In the genomic region with DNA sequence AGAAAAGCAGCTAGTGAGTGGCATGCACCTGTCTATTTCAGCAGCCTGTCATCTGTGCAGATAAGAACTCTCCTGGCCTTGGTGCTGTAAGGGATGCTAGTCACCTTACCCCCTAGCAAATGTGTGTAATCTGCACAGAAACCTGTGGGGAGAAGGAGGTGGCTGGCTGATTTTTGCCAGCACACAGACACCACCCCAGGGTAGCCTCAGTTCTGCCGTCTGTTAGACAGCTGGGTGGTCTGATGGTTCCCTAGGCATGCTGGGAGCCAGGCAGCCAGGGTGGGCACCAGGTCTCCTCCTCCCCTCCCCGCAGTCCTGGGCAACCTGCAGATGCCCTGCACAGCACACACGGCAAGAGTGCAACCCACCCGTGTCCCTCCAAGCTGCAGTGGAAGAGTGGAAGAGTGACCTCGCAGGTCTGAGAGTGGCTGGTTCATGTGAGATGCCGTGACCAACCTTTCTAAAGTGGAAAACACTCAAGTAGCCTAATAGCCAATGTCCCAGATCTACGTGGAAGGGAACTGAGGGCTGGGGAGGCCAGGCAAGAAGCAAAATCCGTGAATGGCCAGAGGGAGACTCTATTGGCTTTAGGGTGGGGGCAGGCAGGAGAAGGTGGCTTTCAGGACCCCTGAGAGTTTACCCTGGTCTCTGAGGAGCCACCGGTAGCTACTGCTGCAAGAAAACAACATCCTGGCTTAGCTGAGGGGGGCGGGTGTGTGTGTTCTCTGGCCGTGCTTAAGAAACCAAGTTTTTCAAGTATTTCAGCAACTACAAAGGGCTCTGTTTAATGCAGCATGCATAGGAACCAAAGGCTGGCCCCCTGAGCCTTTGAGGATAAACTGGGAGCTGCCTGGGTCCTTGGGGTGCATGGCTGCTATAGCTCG, we compare ENCODE assay signal across 18 cellular contexts. TPM values are rescaled to one million over a fixed set of nuclear protein-coding genes. Genes with fewer than 3 reads are reported as not detected.
DNase-seq lines count a peak whose midpoint lies in the region; ATAC-seq, FAIRE-seq and TF ChIP-seq lines count a peak whose summit lies in the region.
"Had no signal": no experiment of that assay in that cellular context is flagged by ENCODE, and none has a peak within 500 bp of the region (broad histone marks: within the 10 kb centered on the region; RNA-seq: fewer than 3 reads in every experiment).

No MANE protein-coding gene starts in this region.

- no peak overlapping the region for H3K9ac ChIP-seq in HUES48 (ENCODE audit: low read depth, low read length)
- no peak overlapping the region for H3K9ac ChIP-seq in endodermal cell (ENCODE audit: extremely low read depth, low read length, poor library complexity, severe bottlenecking)
- no peak overlapping the region for H3K9ac ChIP-seq in trophoblast cell (ENCODE audit: low read length)
- no peak overlapping the region for H3K9ac ChIP-seq in kidney (ENCODE audit: low read length in 2 of 2)

- peaks cover 31% of the 10 kb centered on the region for H3K4me1 Mint-ChIP-seq in endodermal cell
- H3K4me1 Mint-ChIP-seq in immature natural killer cell: no peaks in the 10 kb centered on the region
- H3K4me1 Mint-ChIP-seq: B cell had no signal

- H2BK120ac ChIP-seq in trophoblast cell (ENCODE audit: insufficient read depth, low read length, poor library complexity): peak overlapping the region; percentile 46

- H3K27me3 Mint-ChIP-seq in endodermal cell (ENCODE audit: insufficient read depth) (no peaks in the 10 kb centered on the region), immature natural killer cell (ENCODE audit: low read depth in 3 of 3) (no peaks in the 10 kb centered on the region)
- H3K27me3 Mint-ChIP-seq: CD4-positive, alpha-beta T cell had no signal

- no peak for FAIRE-seq in kidney (lab: Jason Lieb, UNC)
- FAIRE-seq: H54 had no signal

- WGBS in endodermal cell (ENCODE audit: insufficient coverage in 1 of 2, insufficient read length in 1 of 2), 2 experiments: 78 to 82% methylated on average over 6 to 12 of the region's 12 CpGs
- no CpG with 5 or more reads among the region's 12 CpGs for WGBS in trophoblast cell (ENCODE audit: extremely low coverage, insufficient coverage, insufficient read length)

- H4K12ac ChIP-seq in trophoblast cell (ENCODE audit: low read depth, low read length): no peak overlapping the region

- H2AK5ac ChIP-seq in trophoblast cell (ENCODE audit: low read length): no peak overlapping the region

- no peak overlapping the region for H3K4ac ChIP-seq in trophoblast cell (ENCODE audit: low read depth, low read length)

- H3K27ac ChIP-seq in HUES48 (ENCODE audit: low read depth, low read length): peak overlapping the region; percentile 52
- H3K27ac ChIP-seq in endodermal cell (ENCODE audit: low read depth, low read length): peak overlapping the region; percentile 91
- H3K27ac ChIP-seq in trophoblast cell (ENCODE audit: low read depth, low read length): no peak overlapping the region
- H3K27ac ChIP-seq in kidney (ENCODE audit: low read depth in 2 of 2, low read length in 2 of 2): no peak overlapping the region
- no peak overlapping the region for H3K27ac ChIP-seq in effector memory CD4-positive, alpha-beta T cell (ENCODE audit: insufficient read depth, low read length, poor library complexity, severe bottlenecking)

- H3K4me3 Mint-ChIP-seq in endodermal cell (no peak overlapping the region), immature natural killer cell (no peak overlapping the region)
- H3K4me3 Mint-ChIP-seq: B cell; CD4-positive, alpha-beta T cell had no signal

- H3K9me3 Mint-ChIP-seq in endodermal cell: peaks cover 18% of the 10 kb centered on the region
- H3K9me3 Mint-ChIP-seq in immature natural killer cell: peaks cover 0 to 1% (median 0%) of the 10 kb centered on the region in 6 donors
- H3K9me3 Mint-ChIP-seq: CD4-positive, alpha-beta T cell had no signal

- H3K9me3 ChIP-seq in HUES48 (ENCODE audit: control insufficient read depth, insufficient read depth, low read length) (0 out of 2 replicates have a peak, but pooled peaks cover 6% of the 10 kb centered on the region), endodermal cell (ENCODE audit: control insufficient read depth, low read length) (peaks cover 27% of the 10 kb centered on the region), trophoblast cell (ENCODE audit: insufficient read depth, low read depth, low read length) (no peaks in the 10 kb centered on the region), kidney (ENCODE audit: control insufficient read depth in 1 of 2, low read length in 2 of 2) (no peaks in the 10 kb centered on the region)
- no peaks in the 10 kb centered on the region for H3K9me3 ChIP-seq in effector memory CD4-positive, alpha-beta T cell (ENCODE audit: control insufficient read depth, low read length)

- peaks cover 37% of the 10 kb centered on the region for H3K4me1 ChIP-seq in HUES48 (ENCODE audit: control insufficient read depth, insufficient read depth, low read length)
- peaks cover 2% of the 10 kb centered on the region for H3K4me1 ChIP-seq in endodermal cell (ENCODE audit: control insufficient read depth, insufficient read depth, low read length)
- H3K4me1 ChIP-seq in trophoblast cell (ENCODE audit: control insufficient read depth in 1 of 2, insufficient read depth in 2 of 2, low read length in 2 of 2): peaks cover 4 to 15% of the 10 kb centered on the region in 2 experiments
- H3K4me1 ChIP-seq in kidney (ENCODE audit: control insufficient read depth in 1 of 2, insufficient read depth in 1 of 2, low read depth in 1 of 2, low read length in 2 of 2): no peaks in the 10 kb centered on the region
- no peaks in the 10 kb centered on the region for H3K4me1 ChIP-seq in effector memory CD4-positive, alpha-beta T cell (ENCODE audit: control insufficient read depth, insufficient read depth, low read length, poor library complexity, severe bottlenecking)

- H3K79me2 ChIP-seq in trophoblast cell (ENCODE audit: control insufficient read depth, insufficient read depth, low read length, poor library complexity): no peaks in the 10 kb centered on the region

- no peak for TF ChIP-seq CTCF in endodermal cell (conservative IDR thresholded peaks at IDR 0.05)
- TF ChIP-seq CTCF in kidney (IDR thresholded peaks at IDR 0.05; ENCODE audit: borderline replicate concordance, extremely low read depth, insufficient read depth): no peak

- H3K36me3 ChIP-seq in HUES48 (ENCODE audit: control insufficient read depth, insufficient read depth, low read length) (no peaks in the 10 kb centered on the region), endodermal cell (ENCODE audit: control insufficient read depth, insufficient read depth, low read length) (no peaks in the 10 kb centered on the region), trophoblast cell (ENCODE audit: control insufficient read depth in 1 of 2, insufficient read depth in 2 of 2, low read length in 2 of 2) (no peaks in the 10 kb centered on the region), kidney (ENCODE audit: control insufficient read depth in 1 of 2, insufficient read depth in 2 of 2, low read length in 2 of 2) (no peaks in the 10 kb centered on the region)
- no peaks in the 10 kb centered on the region for H3K36me3 ChIP-seq in effector memory CD4-positive, alpha-beta T cell (ENCODE audit: control insufficient read depth, insufficient read depth, low read length)

- no peak overlapping the region for H4K8ac ChIP-seq in trophoblast cell (ENCODE audit: low read depth, low read length)

- intact Hi-C loops in kidney (cut with DNase I): no loop called here

- H3K27ac Mint-ChIP-seq in endodermal cell: no peak overlapping the region
- H3K27ac Mint-ChIP-seq in immature natural killer cell: no peak overlapping the region
- H3K27ac Mint-ChIP-seq: B cell; CD4-positive, alpha-beta T cell had no signal

- H3K4me2 ChIP-seq in trophoblast cell (ENCODE audit: low read length): no peak overlapping the region

- no peak overlapping the region for H3K23ac ChIP-seq in trophoblast cell (ENCODE audit: low read length)

- no peak overlapping the region for H2BK5ac ChIP-seq in trophoblast cell (ENCODE audit: low read depth, low read length, poor library complexity)

- H2AFZ ChIP-seq in trophoblast cell (ENCODE audit: insufficient read depth, low read length, poor library complexity): no peak overlapping the region

- H2BK12ac ChIP-seq in trophoblast cell (ENCODE audit: low read length): no peak overlapping the region

- DNase-seq in AG20443 (ENCODE audit: low spot score) (peak; percentile 6), endodermal cell (peak; percentile 56), trophoblast cell (no peak), kidney (no peak), immature natural killer cell (no peak)
- no peak for DNase-seq in effector memory CD4-positive, alpha-beta T cell
- DNase-seq: ACHN; Calu3; CD4-positive, alpha-beta T cell; DMS79 treated with DMSO at 0.1 percent for 48 hours; GDM1; IMR-90; NCI-H2029 treated with DMSO at 0.1 percent for 48 hours; PC-3 had no signal

- no peak overlapping the region for H3K4me3 ChIP-seq in HUES48 (ENCODE audit: low read depth, low read length)
- no peak overlapping the region for H3K4me3 ChIP-seq in endodermal cell (ENCODE audit: low read length)
- no peak overlapping the region for H3K4me3 ChIP-seq in trophoblast cell (ENCODE audit: low read depth, low read length)
- no peak overlapping the region for H3K4me3 ChIP-seq in kidney (ENCODE audit: low read length in 2 of 2)
- H3K4me3 ChIP-seq in effector memory CD4-positive, alpha-beta T cell (ENCODE audit: insufficient read depth, low read depth, low read length, poor library complexity, severe bottlenecking): no peak overlapping the region

- peak overlapping the region; percentile 2 for H4K91ac ChIP-seq in trophoblast cell (ENCODE audit: low read depth, low read length)

- H3K36me3 Mint-ChIP-seq in endodermal cell (ENCODE audit: low read depth) (no peaks in the 10 kb centered on the region), immature natural killer cell (no peaks in the 10 kb centered on the region)

- ATAC-seq in HG02642 (IDR thresholded peaks at IDR 0.05; ENCODE audit: poor library complexity, unreplicated experiment): no peak
- ATAC-seq: PC-3 had no signal

- H3K79me1 ChIP-seq in trophoblast cell (ENCODE audit: low read length): peaks cover 16% of the 10 kb centered on the region

- no peaks in the 10 kb centered on the region for H3K27me3 ChIP-seq in HUES48 (ENCODE audit: control insufficient read depth, insufficient read depth, low read length)
- H3K27me3 ChIP-seq in endodermal cell (ENCODE audit: control insufficient read depth, insufficient read depth, low read length, poor library complexity, severe bottlenecking): no peaks in the 10 kb centered on the region
- no peaks in the 10 kb centered on the region for H3K27me3 ChIP-seq in trophoblast cell (ENCODE audit: insufficient read depth, low read length)
- no peaks in the 10 kb centered on the region for H3K27me3 ChIP-seq in effector memory CD4-positive, alpha-beta T cell (replicated peaks; ENCODE audit: control insufficient read depth, insufficient read depth, low read length, poor library complexity, severe bottlenecking)

- peak overlapping the region; percentile 16 for H3K14ac ChIP-seq in trophoblast cell (ENCODE audit: low read length)

- H3K18ac ChIP-seq in trophoblast cell (ENCODE audit: low read length): no peak overlapping the region

RNA-seq across cellular contexts. Expression of a gene that starts 47.3 kb away (rescaled TPM):
- total RNA-seq in endodermal cell (not detected), kidney (not detected)
- 0.28 TPM for polyA plus RNA-seq in endodermal cell (2013, experiment 1 of 2)
- not detected for polyA plus RNA-seq in endodermal cell (2013, experiment 2 of 2)
- 0.03 and 0.04 TPM in 2 replicates for polyA plus RNA-seq in trophoblast cell (2013)
- polyA plus RNA-seq in kidney (ENCODE audit: insufficient read depth, low read depth, low replicate concordance) (1.3 TPM), immature natural killer cell (under 1 TPM in 1 of 3 donors, not detected in 2; 0.11 TPM)
- total RNA-seq: B cell; Calu3; CD4-positive, alpha-beta T cell; IMR-90; PC-3 had no signal
- polyA plus RNA-seq: IMR-90 had no signal

Comparison
In these comparisons a context has a peak if more than half of its experiments do, and no peak if none do; other contexts are left out.
1. DNase-seq: peak in AG20443 (single experiment) and endodermal cell (single experiment); none in trophoblast cell (0 of 2), kidney (single experiment), immature natural killer cell (0 of 3) and effector memory CD4-positive, alpha-beta T cell (0 of 3).
2. H3K27ac ChIP-seq: peak in HUES48 (single experiment) and endodermal cell (single experiment); none in trophoblast cell (single experiment), kidney (0 of 2) and effector memory CD4-positive, alpha-beta T cell (single experiment).